Comparison of ENCODE assay signal across 1 cellular context in the genomic region with DNA sequence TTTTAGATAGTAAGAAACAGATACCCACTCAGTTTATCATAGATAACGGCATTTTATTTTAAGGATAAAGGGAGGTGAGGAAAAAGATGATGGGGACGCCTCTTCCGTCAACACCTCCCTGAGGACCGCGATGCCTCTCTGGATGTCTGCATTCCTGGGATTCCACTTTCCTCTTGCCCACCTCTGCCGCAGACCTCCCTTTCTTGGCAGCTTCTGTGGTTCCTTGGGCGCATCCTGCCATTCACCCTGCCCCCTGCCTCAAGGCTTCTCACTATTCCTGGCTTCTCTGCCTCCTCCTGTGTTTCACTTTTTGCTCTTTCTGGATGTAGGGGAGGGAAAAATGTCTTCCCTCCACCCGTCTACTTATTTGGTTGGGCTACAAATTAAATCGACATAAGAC.
TF ChIP-seq lines count a peak whose summit lies in the region.

No MANE protein-coding gene starts in this region.

TF ChIP-seq in GM23338, 12 proteins besides CTCF, POLR2A, EP300 and RAD21 (continued from another document):
- TF ChIP-seq, protein P1, sequence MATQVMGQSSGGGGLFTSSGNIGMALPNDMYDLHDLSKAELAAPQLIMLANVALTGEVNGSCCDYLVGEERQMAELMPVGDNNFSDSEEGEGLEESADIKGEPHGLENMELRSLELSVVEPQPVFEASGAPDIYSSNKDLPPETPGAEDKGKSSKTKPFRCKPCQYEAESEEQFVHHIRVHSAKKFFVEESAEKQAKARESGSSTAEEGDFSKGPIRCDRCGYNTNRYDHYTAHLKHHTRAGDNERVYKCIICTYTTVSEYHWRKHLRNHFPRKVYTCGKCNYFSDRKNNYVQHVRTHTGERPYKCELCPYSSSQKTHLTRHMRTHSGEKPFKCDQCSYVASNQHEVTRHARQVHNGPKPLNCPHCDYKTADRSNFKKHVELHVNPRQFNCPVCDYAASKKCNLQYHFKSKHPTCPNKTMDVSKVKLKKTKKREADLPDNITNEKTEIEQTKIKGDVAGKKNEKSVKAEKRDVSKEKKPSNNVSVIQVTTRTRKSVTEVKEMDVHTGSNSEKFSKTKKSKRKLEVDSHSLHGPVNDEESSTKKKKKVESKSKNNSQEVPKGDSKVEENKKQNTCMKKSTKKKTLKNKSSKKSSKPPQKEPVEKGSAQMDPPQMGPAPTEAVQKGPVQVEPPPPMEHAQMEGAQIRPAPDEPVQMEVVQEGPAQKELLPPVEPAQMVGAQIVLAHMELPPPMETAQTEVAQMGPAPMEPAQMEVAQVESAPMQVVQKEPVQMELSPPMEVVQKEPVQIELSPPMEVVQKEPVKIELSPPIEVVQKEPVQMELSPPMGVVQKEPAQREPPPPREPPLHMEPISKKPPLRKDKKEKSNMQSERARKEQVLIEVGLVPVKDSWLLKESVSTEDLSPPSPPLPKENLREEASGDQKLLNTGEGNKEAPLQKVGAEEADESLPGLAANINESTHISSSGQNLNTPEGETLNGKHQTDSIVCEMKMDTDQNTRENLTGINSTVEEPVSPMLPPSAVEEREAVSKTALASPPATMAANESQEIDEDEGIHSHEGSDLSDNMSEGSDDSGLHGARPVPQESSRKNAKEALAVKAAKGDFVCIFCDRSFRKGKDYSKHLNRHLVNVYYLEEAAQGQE (IDR thresholded peaks at IDR 0.05; ENCODE audit: unreplicated experiment) = no peak
- TF ChIP-seq CREB1 (CRISPR knock-in tag; IDR thresholded peaks at IDR 0.05; ENCODE audit: low read depth) = no peak
- no peak for TF ChIP-seq EZH2phosphoT487 (IDR thresholded peaks at IDR 0.05; ENCODE audit: unreplicated experiment)
- no peak for TF ChIP-seq ZNF462 (CRISPR knock-in tag; IDR thresholded peaks at IDR 0.05)
- TF ChIP-seq JUNB (IDR thresholded peaks at IDR 0.05; ENCODE audit: unreplicated experiment) = no peak
